In the genomic region with DNA sequence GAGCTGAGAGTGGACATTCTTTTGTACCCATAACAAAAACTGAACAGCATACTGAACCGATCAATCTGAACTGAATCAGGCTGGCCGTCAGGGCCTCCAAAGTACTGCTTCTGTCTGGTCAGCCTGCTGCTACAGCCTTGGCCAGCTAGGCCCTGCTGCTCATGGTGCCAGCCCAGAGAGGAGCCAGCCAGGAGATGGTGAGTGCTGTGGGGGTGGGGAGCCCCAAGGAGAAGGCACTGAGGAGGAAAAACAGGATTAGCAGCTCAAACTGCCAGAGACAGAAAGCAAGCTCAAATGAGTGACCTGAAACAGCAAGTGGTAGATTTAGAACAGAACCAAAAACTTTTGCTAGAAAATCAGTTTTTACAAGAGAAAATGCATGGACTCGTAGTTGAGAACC, we compare ENCODE assay signal across 17 cellular contexts. TPM values are rescaled to one million over a fixed set of nuclear protein-coding genes. Genes with fewer than 3 reads are reported as not detected.
DNase-seq lines count a peak whose midpoint lies in the region; ATAC-seq and TF ChIP-seq lines count a peak whose summit lies in the region.
"Had no signal": no experiment of that assay in that cellular context is flagged by ENCODE, and none has a peak within 500 bp of the region (broad histone marks: within the 10 kb centered on the region; RNA-seq: fewer than 3 reads in every experiment).

No MANE protein-coding gene starts in this region.

- no peak for TF ChIP-seq POLR2A in thyroid gland (IDR thresholded peaks at IDR 0.05)

- H3K36me3 ChIP-seq in thyroid gland (peaks cover 21 to 22% of the 10 kb centered on the region in 2 donors), aorta (ENCODE audit: control insufficient read depth in 1 of 2, insufficient read depth in 2 of 2, low read length in 1 of 2) (peaks cover 0 to 13% of the 10 kb centered on the region in 2 donors)

- intact Hi-C loops in Right ventricle myocardium superior (cut with DNase I), result no loop called here
- intact Hi-C loops in cardiac septum (cut with DNase I), result no loop called here
- intact Hi-C loops in thyroid gland (cut with DNase I), result no loop called here
- intact Hi-C loops in aorta (cut with DNase I), result no loop called here

- no peaks in the 10 kb centered on the region for H3K27me3 ChIP-seq in thyroid gland
- no peaks in the 10 kb centered on the region for H3K27me3 ChIP-seq in aorta (ENCODE audit: control insufficient read depth in 1 of 2, insufficient read depth in 2 of 2, low read length in 1 of 2)
- H3K27me3 ChIP-seq: cardiac muscle cell had no signal

- peak overlapping the region; percentile 30 to 43 (median 32) for H3K27ac ChIP-seq in thyroid gland
- H3K27ac ChIP-seq in aorta (ENCODE audit: low read depth in 1 of 2, low read length in 2 of 2), result no peak overlapping the region
- H3K27ac ChIP-seq: cardiac muscle cell, psoas muscle had no signal

- H3K9me3 ChIP-seq in thyroid gland (no peaks in the 10 kb centered on the region), aorta (ENCODE audit: control insufficient read depth, low read length) (no peaks in the 10 kb centered on the region)
- H3K9me3 ChIP-seq: psoas muscle had no signal

- DNase-seq in Right ventricle myocardium superior, result no peak
- DNase-seq in cardiac septum (ENCODE audit: low spot score), result no peak
- peak in 45 of 56 donors; percentile 5 to 82 (median 31) for DNase-seq in amygdala (lab: John Stamatoyannopoulos, UW)
- no peak for DNase-seq in left lobe of liver (ENCODE audit: low spot score)
- DNase-seq in thyroid gland, result peak; percentile 94 to 96
- DNase-seq in HT-29 (ENCODE audit: low spot score), result no peak
- DNase-seq in aorta, result no peak
- DNase-seq in COR-L47 (lab: John Stamatoyannopoulos, UW), result no peak
- DNase-seq: HCEC 1CT; KG1; NCI-H1105; NCI-H2171 treated with DMSO at 0.1 percent for 48 hours; NCI-H774; psoas muscle; stimulated activated naive CD8-positive, alpha-beta T cell treated with anti-CD3 and anti-CD28 coated beads, Interleukin-15, amount 100 ng/mL, for 72 hours had no signal

- TF ChIP-seq CTCF in thyroid gland (IDR thresholded peaks at IDR 0.05), result no peak

- no peak overlapping the region for H3K4me3 ChIP-seq in thyroid gland (replicated peaks in 1 of 3)
- no peak overlapping the region for H3K4me3 ChIP-seq in aorta (ENCODE audit: low read length in 2 of 2)
- H3K4me3 ChIP-seq: cardiac muscle cell, psoas muscle had no signal

- peak; percentile 50 for ATAC-seq in Right ventricle myocardium superior (ENCODE audit: poor library complexity)
- ATAC-seq in left lobe of liver, result peak; percentile 33
- ATAC-seq in aorta (ENCODE audit: low FRiP score), result no peak
- ATAC-seq: Panc1; psoas muscle; stimulated activated naive CD8-positive, alpha-beta T cell treated with anti-CD3 and anti-CD28 coated beads, Interleukin-15, amount 100 ng/mL, for 72 hours had no signal

- H3K4me1 ChIP-seq in thyroid gland (peaks cover 6 to 21% of the 10 kb centered on the region in 2 donors), aorta (ENCODE audit: control insufficient read depth in 1 of 2, insufficient read depth in 2 of 2, low read length in 2 of 2) (no peaks in the 10 kb centered on the region)

- 53 to 60% methylated on average over 3 of the region's 3 CpGs for WGBS in thyroid gland, 2 donors
- WGBS in aorta, 2 donors, result 48 to 54% methylated on average over 3 of the region's 3 CpGs

RNA-seq across cellular contexts. Expression of gene SRP19, which starts 23.9 kb away (rescaled TPM):
- total RNA-seq in Right ventricle myocardium superior (24.8 TPM), cardiac septum (32.4 TPM), left lobe of liver (19.4 TPM), thyroid gland (10 to 100 TPM; 54.5 to 82.6 (median 76.5) TPM), aorta (10 to 100 TPM; 33.4 to 40.1 TPM)
- 16.7 and 17.1 TPM in 2 replicates for total RNA-seq in HT-29 (2014; rRNA removed; shearing (Covaris generic))
- 10 to 100 TPM; 69.5 to 80.5 TPM for polyA plus RNA-seq in aorta

RNA-seq across cellular contexts. Expression of gene REEP5, which starts 37.0 kb away (rescaled TPM):
- total RNA-seq in Right ventricle myocardium superior (112 TPM), cardiac septum (119 TPM), left lobe of liver (73.3 TPM), thyroid gland (100 to 1,000 TPM; 169 to 300 (median 231) TPM), aorta (10 to 100 TPM; 74.4 to 88.5 TPM)
- total RNA-seq in HT-29 (2014; rRNA removed; shearing (Covaris generic)), result 22.4 and 35.4 TPM in 2 replicates
- polyA plus RNA-seq in aorta, result 10 to 100 TPM; 78.9 to 81.1 TPM

Comparison
In these comparisons a context has a peak if more than half of its experiments do, and no peak if none do; other contexts are left out.
1. DNase-seq: peak in amygdala (45 of 56) and thyroid gland (2 of 2); none in Right ventricle myocardium superior (single experiment), cardiac septum (single experiment), left lobe of liver (single experiment), HT-29 (single experiment), aorta (0 of 2) and COR-L47 (single experiment).
2. H3K27ac ChIP-seq: peak in thyroid gland (3 of 3); none in aorta (0 of 2).